Comparison of ENCODE assay signal across 8 cellular contexts in the genomic region with DNA sequence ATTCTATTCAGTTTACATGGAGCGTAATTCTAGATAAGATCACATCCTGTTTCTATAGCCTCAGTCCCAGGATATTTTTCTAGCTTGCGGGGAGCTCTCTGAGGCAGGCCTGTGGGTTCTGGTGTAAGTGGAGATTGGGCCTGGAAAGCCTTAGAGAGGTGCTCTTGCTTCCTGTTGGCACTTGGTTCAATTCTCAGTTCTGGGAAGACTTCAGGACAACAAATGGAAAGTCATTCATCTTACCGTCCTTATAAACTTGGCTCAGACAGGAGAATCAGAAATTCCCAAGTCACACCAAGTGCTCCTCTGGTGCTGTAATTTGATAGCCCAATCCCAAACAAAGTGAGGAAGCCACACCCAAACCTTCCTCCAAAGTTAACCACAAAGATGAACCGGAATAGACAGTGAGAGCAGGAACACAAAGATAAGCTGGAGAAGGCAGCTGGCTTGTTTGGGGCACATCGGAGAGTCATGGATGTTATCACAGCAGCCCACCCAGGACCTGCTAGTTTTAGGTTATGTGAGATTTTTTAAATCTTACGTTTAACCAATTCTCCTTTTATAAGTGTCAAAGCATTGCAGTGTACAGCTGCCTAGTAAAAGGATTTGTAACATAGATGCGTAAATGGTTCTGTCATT.
A peak's percentile ranks its signal among the peaks of the same experiment; 100 is the strongest.
DNase-seq lines count a peak whose midpoint lies in the region; TF ChIP-seq lines count a peak whose summit lies in the region.

No MANE protein-coding gene starts in this region.

- H3K4me3 ChIP-seq in muscle layer of colon (ENCODE audit: low read depth in 1 of 2, low read length in 2 of 2): peak overlapping the region in 1 of 2 donors; percentile 54

- peak overlapping the region; percentile 56 for H3K27ac ChIP-seq in muscle layer of colon (ENCODE audit: low read depth, low read length)

- peaks cover 15% of the 10 kb centered on the region for H3K4me1 ChIP-seq in muscle layer of colon (ENCODE audit: insufficient read depth, low read length)

- no peaks in the 10 kb centered on the region for H3K9me3 ChIP-seq in muscle layer of colon (ENCODE audit: low read length)

- H3K36me3 Mint-ChIP-seq in chondrocyte (ENCODE audit: low read depth): no peaks in the 10 kb centered on the region

- peak overlapping the region; percentile 2 for H3K4me3 Mint-ChIP-seq in chondrocyte (ENCODE audit: unreplicated experiment)

- in situ Hi-C loops in Caki2 (cut with HindIII; ENCODE audit: low pct_unique_long_range_greater_than_20kb, low sequenced_read_pairs): no loop called here

- no peaks in the 10 kb centered on the region for H3K27me3 Mint-ChIP-seq in chondrocyte (ENCODE audit: low read depth)

- no peaks in the 10 kb centered on the region for H3K27me3 ChIP-seq in muscle layer of colon (ENCODE audit: control insufficient read depth in 1 of 2, insufficient read depth in 2 of 2, low read length in 2 of 2)

- no peaks in the 10 kb centered on the region for H3K9me3 Mint-ChIP-seq in chondrocyte (ENCODE audit: low read depth)

- peak overlapping the region; percentile 86 for H3K27ac Mint-ChIP-seq in chondrocyte (ENCODE audit: unreplicated experiment)

- H3K36me3 ChIP-seq in muscle layer of colon (ENCODE audit: insufficient read depth, low read length): no peaks in the 10 kb centered on the region

- DNase-seq in Caki2 (ENCODE audit: low read depth): peak; percentile 46
- DNase-seq in NCI-H2171 (lab: John Stamatoyannopoulos, UW): peak; percentile 38
- no peak for DNase-seq in chondrocyte (ENCODE audit: low spot score)
- DNase-seq in GM19238 (ENCODE audit: insufficient read length, low spot score): no peak
- no peak for DNase-seq in stimulated activated CD4-positive, alpha-beta T cell treated with anti-CD3 and anti-CD28 coated beads, Interleukin-4, amount 100 ng/mL, for 4 hours
- DNase-seq in activated gamma-delta T cell treated with Interleukin-2 at 50 U/mL for 16 hours: no peak
- DNase-seq in NOMO-1 (lab: John Stamatoyannopoulos, UW; ENCODE audit: unreplicated experiment in 2 of 2): no peak

- no peak for TF ChIP-seq CTCF in chondrocyte (IDR thresholded peaks at IDR 0.05)

- no peak overlapping the region for H3K9ac ChIP-seq in muscle layer of colon (ENCODE audit: low read length)

- peaks cover 48% of the 10 kb centered on the region for H3K4me1 Mint-ChIP-seq in chondrocyte (ENCODE audit: low read depth)

Comparison
In these comparisons a context has a peak if more than half of its experiments do, and no peak if none do; other contexts are left out.
1. DNase-seq: peak in Caki2 (single experiment) and NCI-H2171 (single experiment); none in chondrocyte (single experiment), GM19238 (single experiment), stimulated activated CD4-positive, alpha-beta T cell treated with anti-CD3 and anti-CD28 coated beads, Interleukin-4, amount 100 ng/mL, for 4 hours (0 of 2), activated gamma-delta T cell treated with Interleukin-2 at 50 U/mL for 16 hours (single experiment) and NOMO-1 (0 of 2).